ENCODE assay signal across 20 cellular contexts in the genomic region with DNA sequence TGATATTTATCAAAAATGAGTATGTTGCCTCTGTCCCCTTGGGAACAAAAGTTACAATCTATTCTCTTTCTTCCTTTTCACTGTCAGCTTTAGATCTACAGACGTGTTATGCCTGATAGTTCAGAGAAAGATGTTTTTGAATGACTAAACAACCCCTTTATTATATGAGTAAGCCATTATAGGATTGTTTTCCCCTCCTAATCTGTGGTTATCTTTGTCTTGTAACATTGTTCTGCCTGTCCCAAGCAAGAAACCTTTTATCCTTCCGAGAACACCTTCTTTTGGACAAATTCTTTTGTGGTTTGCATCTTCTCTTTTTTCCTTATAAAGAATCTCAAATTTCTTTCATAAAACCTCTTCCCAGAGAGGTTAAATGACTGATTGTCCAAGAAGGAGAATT.
DNase-seq lines count a peak whose midpoint lies in the region; ATAC-seq, FAIRE-seq and TF ChIP-seq lines count a peak whose summit lies in the region.
"Had no signal": no experiment of that assay in that cellular context is flagged by ENCODE, and none has a peak within 500 bp of the region (broad histone marks: within the 10 kb centered on the region; RNA-seq: fewer than 3 reads in every experiment).

No MANE protein-coding gene starts in this region.

- no TSS peak for BruUV-seq in endothelial cell of umbilical vein (replicated peaks; lab: Mats Ljungman, UMichigan)

- ATAC-seq in activated CD8-positive, alpha-beta T cell treated with anti-CD3 and anti-CD28 coated beads for 36 hours: peak; percentile 20
- ATAC-seq in activated CD8-positive, alpha-beta T cell treated with anti-CD3 and anti-CD28 coated beads, Interleukin-2, amount 10 ng/mL, durations not matched to agents 7 days and 5 days: no peak
- ATAC-seq in HG02938 (IDR thresholded peaks at IDR 0.05; ENCODE audit: unreplicated experiment): no peak
- ATAC-seq: CD8-positive, alpha-beta T cell; upper lobe of right lung had no signal

- no peaks in the 10 kb centered on the region for H3K9me3 ChIP-seq in endothelial cell of umbilical vein (replicated peaks; ENCODE audit: control insufficient read depth, insufficient read depth, low read length)
- H3K9me3 ChIP-seq in smooth muscle cell (replicated peaks; ENCODE audit: low read depth): no peaks in the 10 kb centered on the region
- no peaks in the 10 kb centered on the region for H3K9me3 ChIP-seq in ovary
- H3K9me3 ChIP-seq: esophagus muscularis mucosa, stomach, upper lobe of right lung had no signal

- H3K4me1 Mint-ChIP-seq in activated CD8-positive, alpha-beta T cell treated with anti-CD3 and anti-CD28 coated beads for 36 hours (ENCODE audit: low read depth): peaks cover 28% of the 10 kb centered on the region
- H3K4me1 Mint-ChIP-seq in activated CD8-positive, alpha-beta T cell treated with anti-CD3 and anti-CD28 coated beads, Interleukin-2, amount 10 ng/mL, durations not matched to agents 7 days and 5 days (ENCODE audit: low read depth): peaks cover 34% of the 10 kb centered on the region
- H3K4me1 Mint-ChIP-seq: memory B cell had no signal

- no peak for TF ChIP-seq CTCF in activated CD8-positive, alpha-beta T cell treated with anti-CD3 and anti-CD28 coated beads for 36 hours (IDR thresholded peaks at IDR 0.05)
- TF ChIP-seq CTCF in endothelial cell of umbilical vein (IDR thresholded peaks at IDR 0.05; ENCODE audit: extremely low read depth in 1 of 2, insufficient read depth in 1 of 2, low read depth in 1 of 2, low read length in 2 of 2) (no peak), smooth muscle cell (IDR thresholded peaks at IDR 0.05; ENCODE audit: borderline replicate concordance, insufficient read depth, poor library complexity, severe bottlenecking) (no peak), ovary (IDR thresholded peaks at IDR 0.05) (no peak)

- H3K4me3 ChIP-seq in endothelial cell of umbilical vein (replicated peaks in 1 of 3; ENCODE audit: insufficient read depth in 1 of 3, low read depth in 1 of 3, low read length in 3 of 3): no peak overlapping the region
- H3K4me3 ChIP-seq in smooth muscle cell: no peak overlapping the region
- H3K4me3 ChIP-seq in ovary: no peak overlapping the region
- H3K4me3 ChIP-seq: esophagus muscularis mucosa, stomach, upper lobe of right lung had no signal

- TF ChIP-seq POLR2A in endothelial cell of umbilical vein (IDR thresholded peaks at IDR 0.05; ENCODE audit: low read depth, low read length) (no peak), ovary (IDR thresholded peaks at IDR 0.05) (no peak)

- peaks cover 63% of the 10 kb centered on the region for H3K4me1 ChIP-seq in endothelial cell of umbilical vein (ENCODE audit: control insufficient read depth, extremely low read depth, insufficient read depth, low read length)
- H3K4me1 ChIP-seq in smooth muscle cell (ENCODE audit: low read depth): peaks cover 11% of the 10 kb centered on the region
- H3K4me1 ChIP-seq in ovary (ENCODE audit: insufficient read depth): peaks cover 2% of the 10 kb centered on the region
- H3K4me1 ChIP-seq: upper lobe of right lung had no signal

- H3K9ac ChIP-seq in endothelial cell of umbilical vein (replicated peaks; ENCODE audit: extremely low read depth, insufficient read depth, low read length) (peak overlapping the region; percentile 96), smooth muscle cell (ENCODE audit: low read depth) (peak overlapping the region; percentile 12)

- H3F3A ChIP-seq in smooth muscle cell (ENCODE audit: low read depth): peaks cover 6% of the 10 kb centered on the region

- no peak for DNase-seq in activated CD8-positive, alpha-beta T cell treated with anti-CD3 and anti-CD28 coated beads for 36 hours
- no peak for DNase-seq in activated CD8-positive, alpha-beta T cell treated with anti-CD3 and anti-CD28 coated beads, Interleukin-2, amount 10 ng/mL, durations not matched to agents 7 days and 5 days
- peak; percentile 65 for DNase-seq in RPMI7951 (ENCODE audit: low read depth)
- DNase-seq in endothelial cell of umbilical vein (ENCODE audit: low read depth, low spot score): no peak
- no peak for DNase-seq in smooth muscle cell (lab: John Stamatoyannopoulos, UW; ENCODE audit: unreplicated experiment)
- no peak for DNase-seq in ovary
- DNase-seq in cardiac septum (ENCODE audit: low spot score): no peak
- DNase-seq: ACHN; activated gamma-delta T cell treated with Interleukin-2 at 50 U/mL for 16 hours; CD8-positive, alpha-beta T cell; kidney; NCI-H2029; NCI-H510A; SIG-M5; stomach; upper lobe of right lung had no signal

- WGBS in smooth muscle cell (ENCODE audit: low lambda C conversion rate): 22% methylated on average over 2 of the region's 2 CpGs
- 55 to 69% (median 59%) methylated on average over 2 of the region's 2 CpGs for WGBS in ovary, 3 donors

- peaks cover 3% of the 10 kb centered on the region for H3K36me3 Mint-ChIP-seq in activated CD8-positive, alpha-beta T cell treated with anti-CD3 and anti-CD28 coated beads for 36 hours (ENCODE audit: low read depth)
- peaks cover 4% of the 10 kb centered on the region for H3K36me3 Mint-ChIP-seq in activated CD8-positive, alpha-beta T cell treated with anti-CD3 and anti-CD28 coated beads, Interleukin-2, amount 10 ng/mL, durations not matched to agents 7 days and 5 days (ENCODE audit: low read depth)
- H3K36me3 Mint-ChIP-seq: CD8-positive, alpha-beta T cell; memory B cell had no signal

- no peaks in the 10 kb centered on the region for H3K27me3 Mint-ChIP-seq in activated CD8-positive, alpha-beta T cell treated with anti-CD3 and anti-CD28 coated beads for 36 hours
- H3K27me3 Mint-ChIP-seq in activated CD8-positive, alpha-beta T cell treated with anti-CD3 and anti-CD28 coated beads, Interleukin-2, amount 10 ng/mL, durations not matched to agents 7 days and 5 days (ENCODE audit: low read depth): no peaks in the 10 kb centered on the region
- H3K27me3 Mint-ChIP-seq: memory B cell had no signal

- TF ChIP-seq EP300 in ovary (IDR thresholded peaks at IDR 0.05): no peak

- H3K27ac Mint-ChIP-seq in activated CD8-positive, alpha-beta T cell treated with anti-CD3 and anti-CD28 coated beads for 36 hours: no peak overlapping the region
- no peak overlapping the region for H3K27ac Mint-ChIP-seq in activated CD8-positive, alpha-beta T cell treated with anti-CD3 and anti-CD28 coated beads, Interleukin-2, amount 10 ng/mL, durations not matched to agents 7 days and 5 days
- H3K27ac Mint-ChIP-seq: CD8-positive, alpha-beta T cell; memory B cell had no signal

- H4K20me1 ChIP-seq in endothelial cell of umbilical vein (replicated peaks; ENCODE audit: control insufficient read depth, extremely low read depth, insufficient read depth, low read length): no peaks in the 10 kb centered on the region
- H4K20me1 ChIP-seq in smooth muscle cell (ENCODE audit: low read depth): no peaks in the 10 kb centered on the region

- H3K4me3 Mint-ChIP-seq in activated CD8-positive, alpha-beta T cell treated with anti-CD3 and anti-CD28 coated beads for 36 hours: no peak overlapping the region
- no peak overlapping the region for H3K4me3 Mint-ChIP-seq in activated CD8-positive, alpha-beta T cell treated with anti-CD3 and anti-CD28 coated beads, Interleukin-2, amount 10 ng/mL, durations not matched to agents 7 days and 5 days
- H3K4me3 Mint-ChIP-seq: CD8-positive, alpha-beta T cell; memory B cell; neural crest cell had no signal

- H3K27ac ChIP-seq in endothelial cell of umbilical vein (ENCODE audit: insufficient read depth, low read depth, low read length): peak overlapping the region; percentile 100
- H3K27ac ChIP-seq in smooth muscle cell (ENCODE audit: low read depth): peak overlapping the region; percentile 53
- no peak overlapping the region for H3K27ac ChIP-seq in ovary
- H3K27ac ChIP-seq: esophagus muscularis mucosa, stomach, upper lobe of right lung had no signal

- no peaks in the 10 kb centered on the region for H3K9me1 ChIP-seq in endothelial cell of umbilical vein (replicated peaks; ENCODE audit: control insufficient read depth, extremely low read depth, insufficient read depth, low read length)

- H3K4me2 ChIP-seq in endothelial cell of umbilical vein (ENCODE audit: insufficient read depth, low read length) (peak overlapping the region; percentile 26), smooth muscle cell (peak overlapping the region; percentile 20)

- FAIRE-seq in endothelial cell of umbilical vein (lab: Jason Lieb, UNC): no peak
- FAIRE-seq: kidney had no signal

- H3K36me3 ChIP-seq in endothelial cell of umbilical vein (ENCODE audit: control insufficient read depth in 2 of 2, extremely low read depth in 1 of 2, insufficient read depth in 2 of 2, low read length in 2 of 2): no peaks in the 10 kb centered on the region
- no peaks in the 10 kb centered on the region for H3K36me3 ChIP-seq in smooth muscle cell (ENCODE audit: low read depth)
- no peaks in the 10 kb centered on the region for H3K36me3 ChIP-seq in ovary
- H3K36me3 ChIP-seq: esophagus muscularis mucosa, stomach, upper lobe of right lung had no signal

- H2AFZ ChIP-seq in endothelial cell of umbilical vein (ENCODE audit: low read depth, low read length) (no peak overlapping the region), smooth muscle cell (ENCODE audit: low read depth) (no peak overlapping the region)

- no peaks in the 10 kb centered on the region for H3K9me3 Mint-ChIP-seq in activated CD8-positive, alpha-beta T cell treated with anti-CD3 and anti-CD28 coated beads for 36 hours
- H3K9me3 Mint-ChIP-seq in activated CD8-positive, alpha-beta T cell treated with anti-CD3 and anti-CD28 coated beads, Interleukin-2, amount 10 ng/mL, durations not matched to agents 7 days and 5 days (ENCODE audit: insufficient read depth): no peaks in the 10 kb centered on the region
- H3K9me3 Mint-ChIP-seq: CD8-positive, alpha-beta T cell; memory B cell; neural crest cell had no signal

- intact Hi-C loops in activated CD8-positive, alpha-beta T cell treated with anti-CD3 and anti-CD28 coated beads for 36 hours (cut with micrococcal nuclease): no loop called here
- intact Hi-C loops in endothelial cell of umbilical vein (cut with micrococcal nuclease) (loop anchor here (1.0 to 5.0 kb wide), 6 partner anchors 33 to 1064 kb away; no protein-coding TSS in a partner anchor), ovary (cut with DNase I) (no loop called here), cardiac septum (cut with DNase I) (loop anchor here (5.0 to 10.0 kb wide), 2 partner anchors 86 to 179 kb away; no protein-coding TSS in a partner anchor)

- peaks cover 2% of the 10 kb centered on the region for H3K79me2 ChIP-seq in endothelial cell of umbilical vein (ENCODE audit: control insufficient read depth, insufficient read depth, low read length)
- no peaks in the 10 kb centered on the region for H3K79me2 ChIP-seq in smooth muscle cell (ENCODE audit: low read depth)

- CTCF ChIA-PET in activated CD8-positive, alpha-beta T cell treated with anti-CD3 and anti-CD28 coated beads for 36 hours (lab: Charles Lee): no interaction called here
- CTCF ChIA-PET in activated CD8-positive, alpha-beta T cell treated with anti-CD3 and anti-CD28 coated beads, Interleukin-2, amount 10 ng/mL, durations not matched to agents 7 days and 5 days (lab: Charles Lee): interaction anchor here (0.9 kb wide), 1 partner anchor 175 kb away, joined by 4 read pairs; no protein-coding TSS in a partner anchor
- CTCF ChIA-PET in endothelial cell of umbilical vein (lab: Charles Lee): interaction anchor here (1.6 kb wide), 1 partner anchor 85 kb away, joined by 9 read pairs; no protein-coding TSS in a partner anchor

- dilution Hi-C loops in endothelial cell of umbilical vein (cut with MboI; ENCODE audit: extremely low pct_ligation_motif_present, low sequenced_read_pairs): no loop called here

- POLR2A ChIA-PET in activated CD8-positive, alpha-beta T cell treated with anti-CD3 and anti-CD28 coated beads for 36 hours (lab: Charles Lee): interaction anchor here (0.5 kb wide), 1 partner anchor 30 kb away, joined by 3 read pairs; no protein-coding TSS in a partner anchor
- POLR2A ChIA-PET in activated CD8-positive, alpha-beta T cell treated with anti-CD3 and anti-CD28 coated beads, Interleukin-2, amount 10 ng/mL, durations not matched to agents 7 days and 5 days (lab: Charles Lee): no interaction called here
- POLR2A ChIA-PET in endothelial cell of umbilical vein (lab: Charles Lee): no interaction called here

- no peaks in the 10 kb centered on the region for H3K27me3 ChIP-seq in endothelial cell of umbilical vein (ENCODE audit: control insufficient read depth in 2 of 2, insufficient read depth in 2 of 2, low read length in 2 of 2)
- no peaks in the 10 kb centered on the region for H3K27me3 ChIP-seq in smooth muscle cell (ENCODE audit: low read depth)
- no peaks in the 10 kb centered on the region for H3K27me3 ChIP-seq in ovary
- H3K27me3 ChIP-seq: esophagus muscularis mucosa, stomach, upper lobe of right lung had no signal

Comparison
In these comparisons a context has a peak if more than half of its experiments do, and no peak if none do; other contexts are left out.
1. H3K27ac ChIP-seq: peak in endothelial cell of umbilical vein (single experiment) and smooth muscle cell (single experiment); none in ovary (0 of 2).
2. intact Hi-C loops: an anchor here in endothelial cell of umbilical vein (1.0 to 5.0 kb wide) and cardiac septum (5.0 to 10.0 kb wide); none called in activated CD8-positive, alpha-beta T cell treated with anti-CD3 and anti-CD28 coated beads for 36 hours and ovary.